ENCODE assay signal across 17 cellular contexts in the genomic region with DNA sequence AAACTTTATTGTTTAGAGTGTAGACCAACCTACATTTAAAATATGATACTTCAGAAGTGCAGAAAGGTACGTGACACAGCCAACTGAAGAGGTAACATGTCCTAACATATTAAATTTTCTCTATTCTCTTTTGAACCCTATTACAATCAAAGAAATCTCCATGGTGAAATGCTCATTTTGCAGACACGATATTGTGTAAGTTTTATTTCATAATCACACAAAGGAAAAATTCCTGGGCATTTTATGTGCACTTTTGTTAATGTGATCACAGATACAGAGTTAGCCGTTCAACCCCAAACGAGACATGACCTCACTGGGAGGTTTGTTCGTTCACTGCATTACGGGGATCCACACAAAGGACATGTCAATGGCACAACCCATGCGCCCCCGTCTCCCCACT. TPM values are rescaled to one million over a fixed set of nuclear protein-coding genes. Genes with fewer than 3 reads are reported as not detected.
DNase-seq lines count a peak whose midpoint lies in the region; ATAC-seq and TF ChIP-seq lines count a peak whose summit lies in the region.
"Had no signal": no experiment of that assay in that cellular context is flagged by ENCODE, and none has a peak within 500 bp of the region (broad histone marks: within the 10 kb centered on the region; RNA-seq: fewer than 3 reads in every experiment).

No MANE protein-coding gene starts in this region.

- H3K14ac ChIP-seq in mesenchymal stem cell (ENCODE audit: low read length in 2 of 2) = no peak overlapping the region

- no peak overlapping the region for H2BK120ac ChIP-seq in mesenchymal stem cell (ENCODE audit: low read depth, low read length)

- H3K27me3 ChIP-seq in mammary epithelial cell (ENCODE audit: insufficient read depth, low read length) (no peaks in the 10 kb centered on the region), mesenchymal stem cell (ENCODE audit: control insufficient read depth in 1 of 2, insufficient read depth in 1 of 2, low read length in 2 of 2) (no peaks in the 10 kb centered on the region)
- H3K27me3 ChIP-seq in naive thymus-derived CD4-positive, alpha-beta T cell (ENCODE audit: control insufficient read depth in 2 of 2, insufficient read depth in 2 of 2, low read length in 2 of 2) = no peaks in the 10 kb centered on the region
- H3K27me3 ChIP-seq: BLaER1 had no signal

- WGBS in mammary epithelial cell (ENCODE audit: low coverage, missing lambda C conversion rate) = 48% methylated on average over 8 of the region's 8 CpGs
- 72% methylated on average over 7 of the region's 8 CpGs for WGBS in mesenchymal stem cell

- no peak for ATAC-seq in stimulated activated naive CD8-positive, alpha-beta T cell treated with anti-CD3 and anti-CD28 coated beads, Interleukin-15, amount 100 ng/mL, for 72 hours
- ATAC-seq in naive thymus-derived CD4-positive, alpha-beta T cell = no peak
- ATAC-seq: A549, K562 had no signal

- H3K9ac ChIP-seq in mammary epithelial cell (ENCODE audit: insufficient read depth, low read length) (no peak overlapping the region), mesenchymal stem cell (ENCODE audit: low read length) (no peak overlapping the region)
- H3K9ac ChIP-seq: BLaER1 had no signal

- no peak overlapping the region for H3K18ac ChIP-seq in mesenchymal stem cell (ENCODE audit: low read depth in 1 of 2, low read length in 2 of 2)

- H3K9me3 Mint-ChIP-seq in MCF 10A (ENCODE audit: unreplicated experiment) = peaks cover 8% of the 10 kb centered on the region
- no peaks in the 10 kb centered on the region for H3K9me3 Mint-ChIP-seq in stimulated activated naive CD8-positive, alpha-beta T cell treated with anti-CD3 and anti-CD28 coated beads, Interleukin-15, amount 100 ng/mL, for 72 hours
- H3K9me3 Mint-ChIP-seq in naive thymus-derived CD4-positive, alpha-beta T cell = no peaks in the 10 kb centered on the region
- H3K9me3 Mint-ChIP-seq in HFFc6 = no peaks in the 10 kb centered on the region
- H3K9me3 Mint-ChIP-seq: H9 had no signal

- no peak overlapping the region for H3K4me2 ChIP-seq in mammary epithelial cell (ENCODE audit: insufficient read depth, low read depth, low read length)
- no peak overlapping the region for H3K4me2 ChIP-seq in mesenchymal stem cell (ENCODE audit: low read length, poor library complexity, severe bottlenecking)
- H3K4me2 ChIP-seq: A549, BLaER1 had no signal

- dilution Hi-C loops in mammary epithelial cell (cut with HindIII; ENCODE audit: low sequenced_read_pairs) = no loop called here

- in situ Hi-C loops in mammary epithelial cell (cut with MboI; ENCODE audit: low sequenced_read_pairs in 2 of 2) = no loop called here

- TF ChIP-seq CTCF in mammary epithelial cell (conservative IDR thresholded peaks at IDR 0.05 in 1 of 2, IDR thresholded peaks at IDR 0.05 in 1 of 2; ENCODE audit: extremely low read depth in 1 of 2, insufficient read depth in 1 of 2, low read depth in 1 of 2, low read length in 2 of 2) (no peak), MCF 10A (IDR thresholded peaks at IDR 0.05; ENCODE audit: unreplicated experiment) (no peak), epithelial cell of esophagus (IDR thresholded peaks at IDR 0.05; ENCODE audit: insufficient read depth, low read depth, low read length, missing control alignments) (no peak), HFFc6 (IDR thresholded peaks at IDR 0.05) (no peak)

- no peak overlapping the region for H3K4ac ChIP-seq in mesenchymal stem cell (ENCODE audit: low read depth in 1 of 2, low read length in 2 of 2)

- no peak overlapping the region for H2BK15ac ChIP-seq in mesenchymal stem cell (ENCODE audit: low read depth, poor library complexity, severe bottlenecking)

- H4K20me1 ChIP-seq in mammary epithelial cell (ENCODE audit: insufficient read depth, low read length) = no peaks in the 10 kb centered on the region
- H4K20me1 ChIP-seq: BLaER1 had no signal

- H3K4me1 Mint-ChIP-seq in MCF 10A (ENCODE audit: insufficient read depth, unreplicated experiment) (peaks cover 23% of the 10 kb centered on the region), HFFc6 (ENCODE audit: low read depth) (peaks cover 21% of the 10 kb centered on the region)
- no peaks in the 10 kb centered on the region for H3K4me1 Mint-ChIP-seq in stimulated activated naive CD8-positive, alpha-beta T cell treated with anti-CD3 and anti-CD28 coated beads, Interleukin-15, amount 100 ng/mL, for 72 hours
- H3K4me1 Mint-ChIP-seq in naive thymus-derived CD4-positive, alpha-beta T cell = peaks cover 0 to 5% (median 0%) of the 10 kb centered on the region in 7 donors
- H3K4me1 Mint-ChIP-seq: H9 had no signal

- H3K79me1 ChIP-seq in mesenchymal stem cell (replicated peaks; ENCODE audit: low read length, poor library complexity, severe bottlenecking) = peaks cover 7% of the 10 kb centered on the region

- BruUV-seq in mammary epithelial cell (replicated peaks; lab: Mats Ljungman, UMichigan) (no TSS peak), MCF 10A (replicated peaks; lab: Mats Ljungman, UMichigan) (no TSS peak)

- intact Hi-C loops in mammary epithelial cell (cut with micrococcal nuclease) = loop anchor here (5.0 kb wide), 1 partner anchor 375 kb away; no protein-coding TSS in a partner anchor
- intact Hi-C loops in MCF 10A (cut with micrococcal nuclease) = no loop called here
- intact Hi-C loops in naive thymus-derived CD4-positive, alpha-beta T cell (cut with micrococcal nuclease) = no loop called here

- no peak overlapping the region for H2BK5ac ChIP-seq in mesenchymal stem cell (ENCODE audit: low read depth, low read length, poor library complexity, severe bottlenecking)

- H3K27ac Mint-ChIP-seq in MCF 10A (ENCODE audit: low read depth, unreplicated experiment) (no peak overlapping the region), HFFc6 (no peak overlapping the region)
- H3K27ac Mint-ChIP-seq in stimulated activated naive CD8-positive, alpha-beta T cell treated with anti-CD3 and anti-CD28 coated beads, Interleukin-15, amount 100 ng/mL, for 72 hours = no peak overlapping the region
- H3K27ac Mint-ChIP-seq in naive thymus-derived CD4-positive, alpha-beta T cell = no peak overlapping the region
- H3K27ac Mint-ChIP-seq: CD14-positive monocyte; CD4-positive, alpha-beta memory T cell; H9 had no signal

- H3K23ac ChIP-seq in mesenchymal stem cell (ENCODE audit: low read length in 2 of 2) = no peak overlapping the region

- H3K27ac ChIP-seq in mammary epithelial cell (ENCODE audit: insufficient read depth, low read depth, low read length) (no peak overlapping the region), mesenchymal stem cell (ENCODE audit: low read length, poor library complexity, severe bottlenecking) (no peak overlapping the region)
- H3K27ac ChIP-seq in naive thymus-derived CD4-positive, alpha-beta T cell (ENCODE audit: low read depth, low read length) = no peak overlapping the region
- H3K27ac ChIP-seq: 22Rv1, A549 had no signal

- H2AFZ ChIP-seq in mammary epithelial cell (ENCODE audit: low read depth, low read length) = peak overlapping the region; percentile 15
- no peak overlapping the region for H2AFZ ChIP-seq in mesenchymal stem cell (ENCODE audit: low read depth, low read length)

- no peak overlapping the region for H2BK12ac ChIP-seq in mesenchymal stem cell (ENCODE audit: low read length in 2 of 2)

- H3K36me3 ChIP-seq in mammary epithelial cell (ENCODE audit: insufficient read depth, low read length) = no peaks in the 10 kb centered on the region
- H3K36me3 ChIP-seq in mesenchymal stem cell (ENCODE audit: control insufficient read depth in 1 of 2, insufficient read depth in 2 of 2, low read depth in 1 of 2, low read length in 2 of 2) = peaks cover 0 to 5% of the 10 kb centered on the region in 2 experiments
- H3K36me3 ChIP-seq in naive thymus-derived CD4-positive, alpha-beta T cell (ENCODE audit: control insufficient read depth in 2 of 3, insufficient read depth in 3 of 3, low read length in 3 of 3) = no peaks in the 10 kb centered on the region
- H3K36me3 ChIP-seq: BLaER1 had no signal

- peak overlapping the region; percentile 48 for H2AK5ac ChIP-seq in mesenchymal stem cell (ENCODE audit: low read length, severe bottlenecking)

- no peak for DNase-seq in mammary epithelial cell
- DNase-seq in MCF 10A (ENCODE audit: unreplicated experiment) = no peak
- DNase-seq in epithelial cell of esophagus (ENCODE audit: low read depth) = peak; percentile 45
- DNase-seq in mesenchymal stem cell = no peak
- no peak for DNase-seq in stimulated activated naive CD8-positive, alpha-beta T cell treated with anti-CD3 and anti-CD28 coated beads, Interleukin-15, amount 100 ng/mL, for 72 hours
- DNase-seq in naive thymus-derived CD4-positive, alpha-beta T cell = no peak
- DNase-seq in HFFc6 = no peak
- DNase-seq: CD4-positive, alpha-beta memory T cell; DMS79 treated with DMSO at 0.1 percent for 48 hours; GF-D8; H9 had no signal

- no peaks in the 10 kb centered on the region for H3K9me3 ChIP-seq in mammary epithelial cell (replicated peaks; ENCODE audit: insufficient read depth, low read length)
- H3K9me3 ChIP-seq in mesenchymal stem cell (ENCODE audit: control insufficient read depth, low read length) = no peaks in the 10 kb centered on the region
- no peaks in the 10 kb centered on the region for H3K9me3 ChIP-seq in naive thymus-derived CD4-positive, alpha-beta T cell (ENCODE audit: control insufficient read depth in 2 of 3, low read length in 3 of 3)
- H3K9me3 ChIP-seq: A549 had no signal

- H3K4me1 ChIP-seq in mammary epithelial cell (ENCODE audit: insufficient read depth, low read length) (no peaks in the 10 kb centered on the region), mesenchymal stem cell (ENCODE audit: control insufficient read depth, insufficient read depth, low read depth, low read length) (no peaks in the 10 kb centered on the region)
- no peaks in the 10 kb centered on the region for H3K4me1 ChIP-seq in naive thymus-derived CD4-positive, alpha-beta T cell (ENCODE audit: control insufficient read depth in 2 of 2, insufficient read depth in 2 of 2, low read length in 2 of 2)
- H3K4me1 ChIP-seq: A549 had no signal

- no peaks in the 10 kb centered on the region for H3K79me2 ChIP-seq in mammary epithelial cell (ENCODE audit: insufficient read depth, low read length)

- H3K4me3 ChIP-seq in mammary epithelial cell (replicated peaks in 1 of 3; ENCODE audit: insufficient read depth in 1 of 3, low read depth in 2 of 3, low read length in 3 of 3) (no peak overlapping the region), epithelial cell of esophagus (ENCODE audit: low read length) (no peak overlapping the region), mesenchymal stem cell (ENCODE audit: insufficient read depth in 1 of 2, low read depth in 1 of 2, low read length in 2 of 2) (no peak overlapping the region)
- no peak overlapping the region for H3K4me3 ChIP-seq in naive thymus-derived CD4-positive, alpha-beta T cell (ENCODE audit: low read length)
- H3K4me3 ChIP-seq: A549, BLaER1, K562 had no signal

- no peak overlapping the region for H4K8ac ChIP-seq in mesenchymal stem cell (ENCODE audit: low read length)

- POLR2A ChIA-PET in MCF 10A (lab: Yijun Ruan, JAX) = interaction anchor here (0.6 to 0.9 kb wide), 2 partner anchors 511 to 1862 kb away, joined by 3 to 5 read pairs; no protein-coding TSS in a partner anchor
- POLR2A ChIA-PET in naive thymus-derived CD4-positive, alpha-beta T cell (lab: Charles Lee) = no interaction called here

- no peak overlapping the region for H4K91ac ChIP-seq in mesenchymal stem cell (ENCODE audit: low read length)

- H3K4me3 Mint-ChIP-seq in MCF 10A (ENCODE audit: unreplicated experiment) (no peak overlapping the region), HFFc6 (no peak overlapping the region)
- H3K4me3 Mint-ChIP-seq in stimulated activated naive CD8-positive, alpha-beta T cell treated with anti-CD3 and anti-CD28 coated beads, Interleukin-15, amount 100 ng/mL, for 72 hours = no peak overlapping the region
- no peak overlapping the region for H3K4me3 Mint-ChIP-seq in naive thymus-derived CD4-positive, alpha-beta T cell
- H3K4me3 Mint-ChIP-seq: CD14-positive monocyte; CD4-positive, alpha-beta memory T cell; H9 had no signal

- CTCF ChIA-PET in mammary epithelial cell (lab: Charles Lee; ENCODE audit: low non-redundant PET) = no interaction called here
- CTCF ChIA-PET in MCF 10A (lab: Yijun Ruan, JAX) = no interaction called here
- CTCF ChIA-PET in naive thymus-derived CD4-positive, alpha-beta T cell (lab: Charles Lee) = interaction anchor here (0.5 kb wide), 1 partner anchor 59 kb away, joined by 5 read pairs; no protein-coding TSS in a partner anchor

- H3K36me3 Mint-ChIP-seq in MCF 10A (ENCODE audit: insufficient read depth, unreplicated experiment) (no peaks in the 10 kb centered on the region), HFFc6 (ENCODE audit: low read depth) (no peaks in the 10 kb centered on the region)
- no peaks in the 10 kb centered on the region for H3K36me3 Mint-ChIP-seq in naive thymus-derived CD4-positive, alpha-beta T cell
- H3K36me3 Mint-ChIP-seq: CD14-positive monocyte; CD4-positive, alpha-beta memory T cell had no signal

- H3K27me3 Mint-ChIP-seq in MCF 10A (ENCODE audit: insufficient read depth, unreplicated experiment) = no peaks in the 10 kb centered on the region
- peaks cover 12% of the 10 kb centered on the region for H3K27me3 Mint-ChIP-seq in stimulated activated naive CD8-positive, alpha-beta T cell treated with anti-CD3 and anti-CD28 coated beads, Interleukin-15, amount 100 ng/mL, for 72 hours
- peaks cover 0 to 9% (median 4%) of the 10 kb centered on the region in 5 donors for H3K27me3 Mint-ChIP-seq in naive thymus-derived CD4-positive, alpha-beta T cell
- no peaks in the 10 kb centered on the region; the same call in 1 of the 2 replicates for H3K27me3 Mint-ChIP-seq in HFFc6 (ENCODE audit: insufficient read depth)

RNA-seq across cellular contexts. Expression of gene KCNJ16, which starts 21.8 kb away (rescaled TPM):
- total RNA-seq in mammary epithelial cell (1 to 10 TPM in 1 of 2 donors, not detected in 1; 1.5 TPM), MCF 10A (2022) (0.42 TPM in 1 of 2 replicates, not detected in the other)
- 0.03 TPM for polyA plus RNA-seq in mammary epithelial cell
- polyA minus RNA-seq in mammary epithelial cell = not detected
- 0.01 TPM for polyA plus RNA-seq in mesenchymal stem cell (2013, experiment 1 of 2)
- polyA plus RNA-seq in mesenchymal stem cell (2013, experiment 2 of 2) = not detected
- total RNA-seq in naive thymus-derived CD4-positive, alpha-beta T cell = not detected
- polyA plus RNA-seq in naive thymus-derived CD4-positive, alpha-beta T cell = not detected
- not detected for total RNA-seq in HFFc6 (2021; fragmentation: NEBNext Ultra II Directional; extraction: Animal tissue kit (Norgen Biotek cat#: 25700))
- total RNA-seq: CD4-positive, alpha-beta memory T cell; H1; H9 had no signal
- polyA plus RNA-seq: CD14-positive monocyte; CD4-positive, alpha-beta memory T cell; H1 had no signal
